ENCODE assay signal across 2 cellular contexts in the genomic region with DNA sequence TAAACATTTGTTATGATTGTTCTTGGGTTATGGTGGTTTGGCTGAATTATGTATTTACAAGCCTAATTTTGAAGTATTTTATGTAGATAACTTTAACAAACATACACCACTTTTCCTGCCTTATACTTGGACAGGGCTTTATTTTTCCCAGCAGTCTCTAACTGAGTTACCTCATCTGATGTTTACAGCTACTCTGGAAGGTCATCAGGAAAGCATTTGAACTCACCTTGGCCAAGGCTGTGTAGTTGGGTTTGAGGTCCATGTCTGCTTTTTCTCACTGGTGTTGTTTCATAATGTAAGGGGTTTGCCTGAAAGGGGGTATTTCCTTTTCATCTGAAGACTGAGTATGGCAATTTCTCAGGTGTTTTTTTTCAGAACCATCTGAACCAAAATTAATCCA.
TF ChIP-seq lines count a peak whose summit lies in the region.

No MANE protein-coding gene starts in this region.

TF ChIP-seq in HepG2, 621 proteins besides CTCF, POLR2A, EP300 and RAD21:
- TF ChIP-seq RARA (CRISPR knock-in tag; IDR thresholded peaks at IDR 0.05) (peak; percentile 62), HMG20B (CRISPR knock-in tag; conservative IDR thresholded peaks at IDR 0.05) (no peak)

TF ChIP-seq in H1, 55 proteins besides CTCF, POLR2A, EP300 and RAD21:
- no peak for TF ChIP-seq BACH1 (IDR thresholded peaks at IDR 0.05; ENCODE audit: low read length)
TF ChIP-seq in H1: peak in this region for 0.
